ENCODE assay signal across 22 cellular contexts in the genomic region with DNA sequence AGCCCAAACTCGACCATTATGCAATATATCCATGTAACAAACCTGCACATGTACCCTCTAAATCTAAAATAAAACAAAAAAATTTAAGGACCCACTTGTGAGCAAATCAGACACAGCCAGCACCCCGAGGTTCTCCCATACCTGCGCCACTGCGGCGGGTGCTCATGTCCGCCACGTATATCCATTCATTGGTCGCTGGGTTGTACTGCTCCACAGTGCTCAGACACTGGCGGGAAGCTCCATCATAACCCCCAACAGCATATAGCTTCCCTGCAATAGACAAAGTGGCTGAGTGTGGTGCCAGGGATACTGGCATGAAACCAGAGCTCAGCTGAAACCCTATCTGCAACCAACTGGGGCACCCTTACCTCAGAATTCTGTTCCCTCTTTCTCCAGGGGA.
"Had no signal": no experiment of that assay in that cellular context is flagged by ENCODE, and none has a peak within 500 bp of the region (broad histone marks: within the 10 kb centered on the region; RNA-seq: fewer than 3 reads in every experiment).

No MANE protein-coding gene starts in this region.

- H3K4me1 ChIP-seq: left lung had no signal

- H3K9me3 ChIP-seq: esophagus squamous epithelium, gastrocnemius medialis, left lung, lower lobe of right lung, mucosa of descending colon had no signal

- H3K4me3 Mint-ChIP-seq: memory B cell, naive B cell had no signal

- ATAC-seq: gastrocnemius medialis, heart right ventricle, left cardiac atrium, left lung, left ventricle myocardium superior, lower lobe of right lung, mucosa of descending colon had no signal

- H3K27me3 ChIP-seq: dorsolateral prefrontal cortex, esophagus squamous epithelium, gastrocnemius medialis, heart right ventricle, left lung had no signal

- H3K4me1 Mint-ChIP-seq: naive B cell had no signal

- DNase-seq: dermis blood vessel endothelial cell; dorsolateral prefrontal cortex; effector CD4-positive, alpha-beta T cell; effector memory CD4-positive, alpha-beta T cell; esophagus squamous epithelium; foreskin fibroblast; foreskin melanocyte; gastrocnemius medialis; glutamatergic neuron; head of caudate nucleus; heart right ventricle; hippocampal formation; left cardiac atrium; left lung; left ventricle myocardium superior; lower lobe of right lung; mammary epithelial cell; mesendoderm; mucosa of descending colon; naive B cell had no signal

- H3K4me3 ChIP-seq: coronary artery, dorsolateral prefrontal cortex, esophagus squamous epithelium, gastrocnemius medialis, heart right ventricle, left lung, lower lobe of right lung, mucosa of descending colon had no signal

- H3K36me3 Mint-ChIP-seq: memory B cell had no signal

- H3K27ac Mint-ChIP-seq: memory B cell, naive B cell had no signal

- H3K36me3 ChIP-seq: gastrocnemius medialis, left lung, lower lobe of right lung had no signal

- H3K9me3 Mint-ChIP-seq: memory B cell, naive B cell had no signal

- H3K27ac ChIP-seq: coronary artery, esophagus squamous epithelium, gastrocnemius medialis, heart right ventricle, left lung, lower lobe of right lung had no signal

- H3K27me3 Mint-ChIP-seq: memory B cell, naive B cell had no signal
